In genomic region chr2:62410015-62410453, GRCh38 we compare ENCODE assay signal across 12 cellular contexts.
A peak's percentile ranks its signal among the peaks of the same experiment; 100 is the strongest.
DNase-seq lines count a peak whose midpoint lies in the region; ATAC-seq, FAIRE-seq and TF ChIP-seq lines count a peak whose summit lies in the region.
"Had no signal": no experiment of that assay in that cellular context is flagged by ENCODE, and none has a peak within 500 bp of the region (broad histone marks: within the 10 kb centered on the region; RNA-seq: fewer than 3 reads in every experiment).

No MANE protein-coding gene starts in this region.

- no peaks in the 10 kb centered on the region for H4K20me1 ChIP-seq in K562 (replicated peaks; ENCODE audit: control insufficient read depth, insufficient read depth, low read length)

- TF ChIP-seq CTCF in GM10248 (IDR thresholded peaks at IDR 0.05; ENCODE audit: control extremely low read depth, extremely low read depth, low read depth, missing control alignments) (peak; percentile 72), K562 (IDR thresholded peaks at IDR 0.05 in 2 of 3, conservative IDR thresholded peaks at IDR 0.05 in 1 of 3; ENCODE audit: insufficient read depth in 2 of 3, low read depth in 1 of 3, low read length in 3 of 3) (peak; percentile 35 to 57 (median 53); a peak in 5 of 6 replicates), HFFc6 (IDR thresholded peaks at IDR 0.05) (no peak)

- no peaks in the 10 kb centered on the region for H3K9me3 ChIP-seq in K562 (replicated peaks; ENCODE audit: control insufficient read depth, insufficient read depth, low read depth, low read length)
- H3K9me3 ChIP-seq: colonic mucosa had no signal

- no peaks in the 10 kb centered on the region for H3K36me3 Mint-ChIP-seq in HFFc6 (ENCODE audit: low read depth)
- H3K36me3 Mint-ChIP-seq: memory B cell had no signal

- TF ChIP-seq RAD21 in K562 (CRISPR knock-in tag; conservative IDR thresholded peaks at IDR 0.05 in 1 of 2, IDR thresholded peaks at IDR 0.05 in 1 of 2): peak; percentile 63 to 72

- H3K27me3 Mint-ChIP-seq in HFFc6 (ENCODE audit: insufficient read depth): peaks cover 6% of the 10 kb centered on the region
- H3K27me3 Mint-ChIP-seq: memory B cell had no signal

- no peak overlapping the region for H3K4me3 ChIP-seq in K562
- H3K4me3 ChIP-seq: colonic mucosa had no signal

- H2AFZ ChIP-seq in K562 (ENCODE audit: low read depth, low read length): no peak overlapping the region; the same call in 1 of the 2 replicates

- ATAC-seq in K562 (peak; percentile 66), HG03354 (IDR thresholded peaks at IDR 0.05; ENCODE audit: poor library complexity, severe bottlenecking, unreplicated experiment) (no peak)

- H3K36me3 ChIP-seq in K562 (ENCODE audit: control insufficient read depth, insufficient read depth, low read length): no peaks in the 10 kb centered on the region; the same call in 2 of the 3 replicates
- H3K36me3 ChIP-seq: colonic mucosa had no signal

- no peak overlapping the region for H3K9ac ChIP-seq in K562 (ENCODE audit: insufficient read depth in 1 of 2, low read depth in 2 of 2, low read length in 2 of 2)

- peaks cover 43% of the 10 kb centered on the region for H3K4me1 Mint-ChIP-seq in HFFc6 (ENCODE audit: low read depth)

- BruUV-seq in K562 (replicated peaks; lab: Mats Ljungman, UMichigan): no TSS peak

- 64% methylated on average over 9 of the region's 9 CpGs for WGBS in K562 (ENCODE audit: insufficient coverage, low coverage, missing lambda C conversion rate)

- TF ChIP-seq POLR2A in K562 (conservative IDR thresholded peaks at IDR 0.05): no peak

- H3K79me2 ChIP-seq in K562 (ENCODE audit: control insufficient read depth, insufficient read depth, low read length): no peaks in the 10 kb centered on the region

- CTCF ChIA-PET in GM10248 (lab: Yijun Ruan, JAX) (interaction anchor here (1.0 to 5.1 kb wide), 11 partner anchors 53 to 416 kb away, joined by 3 to 43 read pairs (median 5); no protein-coding TSS in a partner anchor), K562 (lab: Yijun Ruan, JAX; ENCODE audit: low intra/inter-chr PET ratio) (interaction anchor here (3.9 kb wide), 1 partner anchor 491 kb away, joined by 37 read pairs; no protein-coding TSS in a partner anchor)

- H3K4me3 Mint-ChIP-seq in HFFc6: no peak overlapping the region
- H3K4me3 Mint-ChIP-seq: memory B cell had no signal

- TF ChIP-seq EP300 in K562 (IDR thresholded peaks at IDR 0.05; ENCODE audit: low read length): no peak

- no peaks in the 10 kb centered on the region for H3K9me1 ChIP-seq in K562 (ENCODE audit: control insufficient read depth, insufficient read depth, low read length)

- peaks cover 3 to 9% of the 10 kb centered on the region in 2 experiments; a peak in 3 of 5 replicates for H3K4me1 ChIP-seq in K562 (replicated peaks in 1 of 2; ENCODE audit: control insufficient read depth in 2 of 2, insufficient read depth in 2 of 2, low read length in 2 of 2)
- H3K4me1 ChIP-seq: colonic mucosa had no signal

- in situ Hi-C loops in K562 (cut with MboI): loop anchor here (5.0 kb wide), 3 partner anchors 113 to 493 kb away; no protein-coding TSS in a partner anchor

- POLR2A ChIA-PET in GM10248 (lab: Yijun Ruan, JAX) (no interaction called here), K562 (lab: Yijun Ruan, JAX) (no interaction called here)

- H3K9me3 Mint-ChIP-seq in HFFc6: no peaks in the 10 kb centered on the region
- H3K9me3 Mint-ChIP-seq: memory B cell had no signal

- H3K27ac ChIP-seq in K562 (ENCODE audit: extremely low read depth, low read depth, low read length): no peak overlapping the region
- H3K27ac ChIP-seq: colonic mucosa had no signal

- H3K4me2 ChIP-seq in K562 (ENCODE audit: insufficient read depth, low read length): no peak overlapping the region

- H3K27me3 ChIP-seq in K562 (ENCODE audit: control insufficient read depth in 2 of 2, insufficient read depth in 2 of 2, low read length in 2 of 2): no peaks in the 10 kb centered on the region
- H3K27me3 ChIP-seq: colonic mucosa had no signal

- DNase-seq in GM10248 (ENCODE audit: extremely low spot score) (no peak), M059J (ENCODE audit: low read depth) (peak; percentile 21), K562 (ENCODE audit: extremely low read depth in 1 of 4, low spot score in 3 of 4) (peak in 1 of 4 experiments; percentile 29), midbrain (lab: John Stamatoyannopoulos, UW) (peak; percentile 66), NCI-H1048 (lab: John Stamatoyannopoulos, UW) (no peak), NCI-H1694 (lab: John Stamatoyannopoulos, UW) (no peak), HFFc6 (no peak)
- DNase-seq: activated CD4-positive, alpha-beta T cell treated with anti-CD3 and anti-CD28 coated beads for 48 hours; colonic mucosa; NCI-H1694 treated with DMSO at 0.1 percent for 48 hours had no signal

- peak; percentile 32 for FAIRE-seq in K562 (lab: Jason Lieb, UNC)

- no peak overlapping the region for H3K27ac Mint-ChIP-seq in HFFc6
- H3K27ac Mint-ChIP-seq: memory B cell had no signal

- intact Hi-C loops in K562 (cut with micrococcal nuclease): loop anchor here (2.0 kb wide), 1 partner anchor 113 kb away; no protein-coding TSS in a partner anchor

TF ChIP-seq in K562, 482 proteins besides CTCF, POLR2A, EP300 and RAD21 (continues in another document):
- no peak for TF ChIP-seq RERE (CRISPR knock-in tag; IDR thresholded peaks at IDR 0.05; ENCODE audit: borderline replicate concordance)
- TF ChIP-seq SMC3 (conservative IDR thresholded peaks at IDR 0.05; ENCODE audit: insufficient read depth, low read depth, low read length): 0 out of 2 replicates have a peak, but pooled peaks have one; percentile 3
- no peak for TF ChIP-seq SRSF7 (optimal IDR thresholded peaks at IDR 0.05; ENCODE audit: low read depth, low read length)
- TF ChIP-seq ELF2 (CRISPR knock-in tag; IDR thresholded peaks at IDR 0.05): no peak
- peak; percentile 44; the same call in 1 of the 2 replicates for TF ChIP-seq TFAP4 (CRISPR knock-in tag; IDR thresholded peaks at IDR 0.05; ENCODE audit: borderline replicate concordance)
- TF ChIP-seq TRIM28 (IDR thresholded peaks at IDR 0.05): no peak
- TF ChIP-seq STAG1 (CRISPR knock-in tag; IDR thresholded peaks at IDR 0.05; ENCODE audit: borderline replicate concordance): peak; percentile 12; the same call in 1 of the 2 replicates
- peak; percentile 43; the same call in 1 of the 2 replicates for TF ChIP-seq DEAF1 (CRISPR knock-in tag; IDR thresholded peaks at IDR 0.05)
- no peak for TF ChIP-seq RFX1 (IDR thresholded peaks at IDR 0.05)
- no peak for TF ChIP-seq ZKSCAN8 (CRISPR knock-in tag; IDR thresholded peaks at IDR 0.05)
- TF ChIP-seq EHMT2 (IDR thresholded peaks at IDR 0.05): no peak
- TF ChIP-seq ARID2 (IDR thresholded peaks at IDR 0.05): peak; percentile 62

Comparison
In these comparisons a context has a peak if more than half of its experiments do, and no peak if none do; other contexts are left out.
1. DNase-seq: peak in M059J (single experiment) and midbrain (single experiment); none in GM10248 (single experiment), NCI-H1048 (single experiment), NCI-H1694 (single experiment) and HFFc6 (single experiment).